ENCODE assay signal across 8 cellular contexts in the genomic region with DNA sequence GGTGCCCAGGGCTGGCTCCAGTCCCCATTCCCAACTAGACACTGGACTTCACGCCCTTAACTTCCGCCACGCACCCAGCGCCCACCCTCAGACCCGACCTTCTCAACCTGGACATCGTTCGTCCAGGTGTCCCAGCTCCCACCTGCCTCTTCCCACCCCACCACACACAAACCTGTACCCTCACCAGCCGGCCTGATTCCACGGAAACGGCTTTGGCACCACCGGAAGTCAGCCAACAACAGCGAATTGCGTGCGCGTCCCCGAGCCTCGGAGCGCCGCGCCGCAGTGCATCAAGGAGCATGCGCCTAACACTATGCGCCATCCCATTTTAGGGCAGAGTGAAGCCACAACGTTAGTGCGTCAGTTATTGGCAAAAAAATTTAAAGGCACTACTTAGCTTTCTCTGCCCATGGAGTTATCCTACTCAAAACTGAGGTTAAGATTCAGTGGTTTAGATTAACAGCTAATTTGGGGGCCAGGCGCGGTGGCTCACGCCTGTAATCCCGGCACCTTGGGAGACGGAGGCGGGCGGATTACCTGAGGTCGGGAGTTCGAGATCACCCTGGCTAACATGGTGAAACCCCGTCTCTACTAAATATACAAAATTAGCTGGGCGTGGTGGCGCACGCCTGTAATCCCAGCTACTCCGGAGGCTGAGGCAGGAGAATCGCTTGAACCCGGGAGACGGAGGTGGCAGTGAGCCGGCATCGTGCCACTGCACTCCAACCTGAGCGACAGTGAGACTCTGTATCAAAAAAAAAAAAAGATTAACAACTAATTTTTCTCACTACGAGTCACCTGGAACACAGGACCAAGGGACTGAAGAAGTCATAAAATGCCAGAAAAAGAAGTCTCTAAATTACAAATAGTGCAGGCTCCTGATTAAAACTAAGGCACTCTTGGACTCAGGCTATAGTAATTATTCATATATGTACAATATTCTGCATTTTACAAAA. TPM values are rescaled to one million over a fixed set of nuclear protein-coding genes. Genes with fewer than 3 reads are reported as not detected.
DNase-seq lines count a peak whose midpoint lies in the region; ATAC-seq, FAIRE-seq and TF ChIP-seq lines count a peak whose summit lies in the region.

A gene with protein sequence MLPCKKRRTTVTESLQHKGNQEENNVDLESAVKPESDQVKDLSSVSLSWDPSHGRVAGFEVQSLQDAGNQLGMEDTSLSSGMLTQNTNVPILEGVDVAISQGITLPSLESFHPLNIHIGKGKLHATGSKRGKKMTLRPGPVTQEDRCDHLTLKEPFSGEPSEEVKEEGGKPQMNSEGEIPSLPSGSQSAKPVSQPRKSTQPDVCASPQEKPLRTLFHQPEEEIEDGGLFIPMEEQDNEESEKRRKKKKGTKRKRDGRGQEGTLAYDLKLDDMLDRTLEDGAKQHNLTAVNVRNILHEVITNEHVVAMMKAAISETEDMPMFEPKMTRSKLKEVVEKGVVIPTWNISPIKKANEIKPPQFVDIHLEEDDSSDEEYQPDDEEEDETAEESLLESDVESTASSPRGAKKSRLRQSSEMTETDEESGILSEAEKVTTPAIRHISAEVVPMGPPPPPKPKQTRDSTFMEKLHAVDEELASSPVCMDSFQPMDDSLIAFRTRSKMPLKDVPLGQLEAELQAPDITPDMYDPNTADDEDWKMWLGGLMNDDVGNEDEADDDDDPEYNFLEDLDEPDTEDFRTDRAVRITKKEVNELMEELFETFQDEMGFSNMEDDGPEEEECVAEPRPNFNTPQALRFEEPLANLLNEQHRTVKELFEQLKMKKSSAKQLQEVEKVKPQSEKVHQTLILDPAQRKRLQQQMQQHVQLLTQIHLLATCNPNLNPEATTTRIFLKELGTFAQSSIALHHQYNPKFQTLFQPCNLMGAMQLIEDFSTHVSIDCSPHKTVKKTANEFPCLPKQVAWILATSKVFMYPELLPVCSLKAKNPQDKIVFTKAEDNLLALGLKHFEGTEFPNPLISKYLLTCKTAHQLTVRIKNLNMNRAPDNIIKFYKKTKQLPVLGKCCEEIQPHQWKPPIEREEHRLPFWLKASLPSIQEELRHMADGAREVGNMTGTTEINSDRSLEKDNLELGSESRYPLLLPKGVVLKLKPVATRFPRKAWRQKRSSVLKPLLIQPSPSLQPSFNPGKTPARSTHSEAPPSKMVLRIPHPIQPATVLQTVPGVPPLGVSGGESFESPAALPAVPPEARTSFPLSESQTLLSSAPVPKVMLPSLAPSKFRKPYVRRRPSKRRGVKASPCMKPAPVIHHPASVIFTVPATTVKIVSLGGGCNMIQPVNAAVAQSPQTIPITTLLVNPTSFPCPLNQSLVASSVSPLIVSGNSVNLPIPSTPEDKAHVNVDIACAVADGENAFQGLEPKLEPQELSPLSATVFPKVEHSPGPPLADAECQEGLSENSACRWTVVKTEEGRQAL (N-terminal part only) (minus strand): TSS at position 240 of the 956 bp plus-strand sequence. CDS start 3,434 bp downstream, outside the sequence.

- peak within 1 kb of the TSS; percentile 88 to 96 for H3K9ac ChIP-seq in kidney (ENCODE audit: low read length in 2 of 2)

- intact Hi-C loops in kidney (cut with DNase I): no loop called here

- H3K4me1 ChIP-seq in kidney (ENCODE audit: control insufficient read depth in 1 of 2, insufficient read depth in 1 of 2, low read depth in 1 of 2, low read length in 2 of 2): peaks cover 5 to 11% of the 10 kb centered on the region in 2 donors

- no peak for TF ChIP-seq CTCF in AG09309 (IDR thresholded peaks at IDR 0.05; ENCODE audit: control insufficient read depth, insufficient read depth, low read depth, low read length, missing control alignments)
- no peak for TF ChIP-seq CTCF in choroid plexus epithelial cell (conservative IDR thresholded peaks at IDR 0.05; ENCODE audit: low read depth, low read length)
- TF ChIP-seq CTCF in kidney (IDR thresholded peaks at IDR 0.05; ENCODE audit: borderline replicate concordance, extremely low read depth, insufficient read depth): no peak

- peak; percentile 57 for DNase-seq in AG09309 (ENCODE audit: low read depth)
- peak; percentile 97 to 99 for DNase-seq in NCI-H526 (lab: John Stamatoyannopoulos, UW)
- peak; percentile 86 for DNase-seq in activated CD4-positive, alpha-beta T cell treated with anti-CD3 and anti-CD28 coated beads for 4 hours
- DNase-seq in choroid plexus epithelial cell (ENCODE audit: low read depth): peak; percentile 94
- peak; percentile 96 for DNase-seq in kidney
- DNase-seq in stimulated activated CD4-positive, alpha-beta T cell treated with anti-CD3 and anti-CD28 coated beads, Interleukin-15, amount 100 ng/mL, for 24 hours: peak; percentile 92

- no peak for FAIRE-seq in kidney (lab: Jason Lieb, UNC)

- H3K9me3 ChIP-seq in kidney (ENCODE audit: control insufficient read depth in 1 of 2, low read length in 2 of 2): no peaks in the 10 kb centered on the region

- H3K27ac ChIP-seq in kidney (ENCODE audit: low read depth in 2 of 2, low read length in 2 of 2): peak within 1 kb of the TSS; percentile 84 to 86

- ATAC-seq in GM19043 (IDR thresholded peaks at IDR 0.05; ENCODE audit: low read depth, unreplicated experiment): peak; percentile 37
- peak; percentile 44 for ATAC-seq in HG03442 (IDR thresholded peaks at IDR 0.05; ENCODE audit: unreplicated experiment)

- H3K4me3 ChIP-seq in AG09309 (ENCODE audit: control insufficient read depth, low read depth, low read length): peak within 1 kb of the TSS; percentile 97
- peak within 1 kb of the TSS; percentile 78 for H3K4me3 ChIP-seq in choroid plexus epithelial cell (ENCODE audit: low read depth, low read length)
- peak within 1 kb of the TSS; percentile 88 to 96 for H3K4me3 ChIP-seq in kidney (ENCODE audit: low read length in 2 of 2)

- peaks cover 14 to 19% of the 10 kb centered on the region in 2 donors for H3K36me3 ChIP-seq in kidney (ENCODE audit: control insufficient read depth in 1 of 2, insufficient read depth in 2 of 2, low read length in 2 of 2)

RNA-seq across cellular contexts. Expression of the gene that starts here (rescaled TPM):
- total RNA-seq in kidney: 62.1 TPM
- 14.2 TPM for polyA plus RNA-seq in kidney (ENCODE audit: insufficient read depth, low read depth, low replicate concordance)

Comparison
In these comparisons a context has a peak if more than half of its experiments do, and no peak if none do; other contexts are left out.
1. Peak in every context shown above with its lines: DNase-seq, ATAC-seq, H3K4me3 ChIP-seq and H3K27ac ChIP-seq.